Comparison of ENCODE assay signal across 28 cellular contexts in genomic region chr1:205127646-205128045, GRCh38.
"Had no signal": no experiment of that assay in that cellular context is flagged by ENCODE, and none has a peak within 500 bp of the region (broad histone marks: within the 10 kb centered on the region; RNA-seq: fewer than 3 reads in every experiment).

No MANE protein-coding gene starts in this region.

- ATAC-seq: effector memory CD8-positive, alpha-beta T cell; gastrocnemius medialis; left lung; mucosa of descending colon; natural killer cell treated with Interleukin-12 subunit alpha and Interleukin-12 subunit beta and Interleukin-15 and Interleukin-18, amount 100 ng/mL, for 72 hours; right lobe of liver had no signal

- H3K36me3 ChIP-seq: gastrocnemius medialis, left lung, right lobe of liver, transverse colon, uterus had no signal

- H3K27me3 Mint-ChIP-seq: activated naive CD8-positive, alpha-beta T cell; central memory CD8-positive, alpha-beta T cell; natural killer cell treated with Interleukin-12 subunit alpha and Interleukin-12 subunit beta and Interleukin-15 and Interleukin-18, amount 100 ng/mL, for 72 hours; progenitor cell of endocrine pancreas had no signal

- H3K9me3 Mint-ChIP-seq: central memory CD8-positive, alpha-beta T cell; effector memory CD8-positive, alpha-beta T cell; natural killer cell treated with Interleukin-12 subunit alpha and Interleukin-12 subunit beta and Interleukin-15 and Interleukin-18, amount 100 ng/mL, for 72 hours had no signal

- H3K27me3 ChIP-seq: dorsolateral prefrontal cortex, gastrocnemius medialis, left lung, right lobe of liver, testis, transverse colon, uterus had no signal

- H3K27ac ChIP-seq: dorsolateral prefrontal cortex, gastrocnemius medialis, left lung, right lobe of liver, testis, transverse colon, uterus, VCaP had no signal

- H3K9me3 ChIP-seq: gastrocnemius medialis, left lung, mucosa of descending colon, right lobe of liver, testis, transverse colon, uterus had no signal

- DNase-seq: activated CD4-positive, alpha-beta T cell treated with anti-CD3 and anti-CD28 coated beads for 4 hours; activated CD4-positive, alpha-beta T cell treated with anti-CD3 and anti-CD28 coated beads, Interleukin-2, amount 50 U/mL, for 4 hours; activated effector memory CD4-positive, alpha-beta T cell treated with Interleukin-2 at 50 U/mL for 16 hours; activated naive CD4-positive, alpha-beta T cell treated with Interleukin-2 at 50 U/mL for 16 hours; anterior cingulate cortex; dorsolateral prefrontal cortex; effector memory CD8-positive, alpha-beta T cell; erythroblast; gastrocnemius medialis; glutamatergic neuron; left lung; mucosa of descending colon; right lobe of liver; stimulated activated CD4-positive, alpha-beta T cell treated with anti-CD3 and anti-CD28 coated beads, Interleukin-2, amount 100 ng/mL, for 48 hours; stimulated activated naive CD4-positive, alpha-beta T cell treated with Interleukin-2 at 50 U/mL for 16 hours; testis; transverse colon; uterus had no signal

- H3K4me1 ChIP-seq: uterus had no signal

- FAIRE-seq: bronchial epithelial cell, colon, islet of Langerhans, TTC549 had no signal

- H3K4me3 ChIP-seq: dorsolateral prefrontal cortex, gastrocnemius medialis, left lung, lung, mucosa of descending colon, right lobe of liver, testis, transverse colon, uterus had no signal

- H3K27ac Mint-ChIP-seq: activated naive CD8-positive, alpha-beta T cell; effector memory CD8-positive, alpha-beta T cell; natural killer cell treated with Interleukin-12 subunit alpha and Interleukin-12 subunit beta and Interleukin-15 and Interleukin-18, amount 100 ng/mL, for 72 hours; progenitor cell of endocrine pancreas had no signal

- H3K36me3 Mint-ChIP-seq: activated naive CD8-positive, alpha-beta T cell; natural killer cell treated with Interleukin-12 subunit alpha and Interleukin-12 subunit beta and Interleukin-15 and Interleukin-18, amount 100 ng/mL, for 72 hours had no signal

- H3K4me3 Mint-ChIP-seq: activated naive CD8-positive, alpha-beta T cell; central memory CD8-positive, alpha-beta T cell; effector memory CD8-positive, alpha-beta T cell; natural killer cell treated with Interleukin-12 subunit alpha and Interleukin-12 subunit beta and Interleukin-15 and Interleukin-18, amount 100 ng/mL, for 72 hours had no signal
